ENCODE assay signal across 29 cellular contexts in genomic region chr11:47837292-47837691, GRCh38.
"Had no signal": no experiment of that assay in that cellular context is flagged by ENCODE, and none has a peak within 500 bp of the region (broad histone marks: within the 10 kb centered on the region; RNA-seq: fewer than 3 reads in every experiment).

No MANE protein-coding gene starts in this region.

- H3K36me3 ChIP-seq: uterus had no signal

- H3K9me3 Mint-ChIP-seq: dendritic cell treated with granulocyte-macrophage colony-stimulating factor and Interleukin-4, amounts not matched to agents 40 ng/mL and 50 ng/mL, for 4 days; endodermal cell; naive thymus-derived CD8-positive, alpha-beta T cell; nephron progenitor cell; stimulated activated effector memory CD8-positive, alpha-beta T cell treated with anti-CD3 and anti-CD28 coated beads, Interleukin-12 subunit alpha, Interleukin-12 subunit beta, amount 100 ng/mL, for 72 hours had no signal

- H3K27ac Mint-ChIP-seq: dendritic cell treated with granulocyte-macrophage colony-stimulating factor and Interleukin-4, amounts not matched to agents 40 ng/mL and 50 ng/mL, for 4 days; endodermal cell; nephron progenitor cell; stimulated activated effector memory CD8-positive, alpha-beta T cell treated with anti-CD3 and anti-CD28 coated beads, Interleukin-12 subunit alpha, Interleukin-12 subunit beta, amount 100 ng/mL, for 72 hours had no signal

- H3K4me1 ChIP-seq: esophagus muscularis mucosa, foreskin keratinocyte, heart right ventricle, lower lobe of right lung, sigmoid colon, testis, uterus had no signal

- H3K27me3 ChIP-seq: esophagus muscularis mucosa, foreskin keratinocyte, heart right ventricle, sigmoid colon, testis, tibial nerve, upper lobe of left lung, uterus had no signal

- H3K4me3 ChIP-seq: esophagus muscularis mucosa, heart right ventricle, lower lobe of right lung, psoas muscle, sigmoid colon, testis, tibial nerve, upper lobe of left lung, uterus had no signal

- H3K36me3 Mint-ChIP-seq: stimulated activated effector memory CD8-positive, alpha-beta T cell treated with anti-CD3 and anti-CD28 coated beads, Interleukin-12 subunit alpha, Interleukin-12 subunit beta, amount 100 ng/mL, for 72 hours had no signal

- H3K9me3 ChIP-seq: esophagus muscularis mucosa, heart right ventricle, lower lobe of right lung, psoas muscle, sigmoid colon, testis, tibial nerve, upper lobe of left lung, uterus had no signal

- DNase-seq: effector CD8-positive, alpha-beta T cell; endodermal cell; foreskin keratinocyte; glutamatergic neuron; heart right ventricle; hippocampal formation; left cardiac atrium; left ventricle myocardium superior; lower lobe of right lung; naive thymus-derived CD8-positive, alpha-beta T cell; nephron progenitor cell; nucleus accumbens; posterior cingulate gyrus; psoas muscle; right cardiac atrium; sigmoid colon; stimulated activated CD4-positive, alpha-beta T cell treated with anti-CD3 and anti-CD28 coated beads, Interleukin-2, amount 100 ng/mL, for 24 hours; stimulated activated CD4-positive, alpha-beta T cell treated with anti-CD3 and anti-CD28 coated beads, Interleukin-4, amount 100 ng/mL, for 24 hours; stimulated activated naive CD4-positive, alpha-beta T cell treated with Interleukin-2 at 50 U/mL for 16 hours; substantia nigra; testis; uterus had no signal

- H3K4me3 Mint-ChIP-seq: dendritic cell treated with granulocyte-macrophage colony-stimulating factor and Interleukin-4, amounts not matched to agents 40 ng/mL and 50 ng/mL, for 4 days; endodermal cell; nephron progenitor cell; stimulated activated effector memory CD8-positive, alpha-beta T cell treated with anti-CD3 and anti-CD28 coated beads, Interleukin-12 subunit alpha, Interleukin-12 subunit beta, amount 100 ng/mL, for 72 hours had no signal

- FAIRE-seq: colon, islet of Langerhans had no signal

- ATAC-seq: foreskin keratinocyte; heart right ventricle; left cardiac atrium; left ventricle myocardium superior; naive thymus-derived CD8-positive, alpha-beta T cell; psoas muscle; right cardiac atrium; stimulated activated effector memory CD8-positive, alpha-beta T cell treated with anti-CD3 and anti-CD28 coated beads, Interleukin-12 subunit alpha, Interleukin-12 subunit beta, amount 100 ng/mL, for 72 hours had no signal

- H3K27ac ChIP-seq: esophagus muscularis mucosa, foreskin keratinocyte, heart right ventricle, lower lobe of right lung, psoas muscle, sigmoid colon, testis, tibial nerve, upper lobe of left lung, uterus had no signal

- H3K4me1 Mint-ChIP-seq: endodermal cell, nephron progenitor cell had no signal

- H3K27me3 Mint-ChIP-seq: dendritic cell treated with granulocyte-macrophage colony-stimulating factor and Interleukin-4, amounts not matched to agents 40 ng/mL and 50 ng/mL, for 4 days; naive thymus-derived CD8-positive, alpha-beta T cell had no signal
